Comparison of ENCODE assay signal across 40 cellular contexts in genomic region chr2:160862226-160862625, GRCh38.
"Had no signal": no experiment of that assay in that cellular context is flagged by ENCODE, and none has a peak within 500 bp of the region (broad histone marks: within the 10 kb centered on the region; RNA-seq: fewer than 3 reads in every experiment).

No MANE protein-coding gene starts in this region.

- H3K4me3 Mint-ChIP-seq: activated naive CD4-positive, alpha-beta T cell treated with anti-CD3 and anti-CD28 coated beads for 36 hours; activated naive CD4-positive, alpha-beta T cell treated with anti-CD3 and anti-CD28 coated beads, Interleukin-2, amount 10 ng/mL, durations not matched to agents 7 days and 5 days; activated naive CD4-positive, alpha-beta T cell treated with anti-CD3 and anti-CD28 coated beads, Interleukin-2, amount 50 U/mL, for 24 hours; activated naive CD8-positive, alpha-beta T cell; activated naive CD8-positive, alpha-beta T cell treated with anti-CD3 and anti-CD28 coated beads for 36 hours; activated naive CD8-positive, alpha-beta T cell treated with anti-CD3 and anti-CD28 coated beads, Interleukin-2, amount 10 ng/mL, durations not matched to agents 7 days and 5 days; activated naive CD8-positive, alpha-beta T cell treated with anti-CD3 and anti-CD28 coated beads, Interleukin-2, amount 50 U/mL, for 24 hours; activated T-cell treated with anti-CD3 and anti-CD28 coated beads, Interleukin-2, amount 50 U/mL, for 24 hours; activated T-cell treated with anti-CD3 and anti-CD28 coated beads, Interleukin-2, amount 50 U/mL, for 4 hours; activated T-cell treated with anti-CD3 and anti-CD28 coated beads, Interleukin-2, amount 50 U/mL, for 72 hours; activated T-helper 1 cell treated with anti-CD3 and anti-CD28 coated beads, Interleukin-12 subunit alpha, Interleukin-12 subunit beta, Interleukin-2, Interleukin-4 antibody, amounts not matched to agents 30 ng/mL and 10 ng/mL and 1 ng/mL, durations not matched to agents 14 hours and 24 hours and 36 hours; activated T-helper 17 cell treated with anti-CD3 and anti-CD28 coated beads, Interleukin-2, amount 50 U/mL, for 72 hours; brain; central memory CD8-positive, alpha-beta T cell had no signal

- H3K27ac Mint-ChIP-seq: activated naive CD4-positive, alpha-beta T cell treated with anti-CD3 and anti-CD28 coated beads for 36 hours; activated naive CD4-positive, alpha-beta T cell treated with anti-CD3 and anti-CD28 coated beads, Interleukin-2, amount 10 ng/mL, durations not matched to agents 7 days and 5 days; activated naive CD4-positive, alpha-beta T cell treated with anti-CD3 and anti-CD28 coated beads, Interleukin-2, amount 50 U/mL, for 24 hours; activated naive CD4-positive, alpha-beta T cell treated with anti-CD3 and anti-CD28 coated beads, Interleukin-2, amount 50 U/mL, for 72 hours; activated naive CD8-positive, alpha-beta T cell; activated naive CD8-positive, alpha-beta T cell treated with anti-CD3 and anti-CD28 coated beads for 36 hours; activated naive CD8-positive, alpha-beta T cell treated with anti-CD3 and anti-CD28 coated beads, Interleukin-2, amount 10 ng/mL, durations not matched to agents 7 days and 5 days; activated naive CD8-positive, alpha-beta T cell treated with anti-CD3 and anti-CD28 coated beads, Interleukin-2, amount 50 U/mL, for 24 hours; activated T-cell treated with anti-CD3 and anti-CD28 coated beads, Interleukin-2, amount 50 U/mL, for 24 hours; activated T-cell treated with anti-CD3 and anti-CD28 coated beads, Interleukin-2, amount 50 U/mL, for 72 hours; activated T-helper 1 cell treated with anti-CD3 and anti-CD28 coated beads, Interleukin-12 subunit alpha, Interleukin-12 subunit beta, Interleukin-2, Interleukin-4 antibody, amounts not matched to agents 30 ng/mL and 10 ng/mL and 1 ng/mL, durations not matched to agents 14 hours and 24 hours and 36 hours; activated T-helper 17 cell treated with anti-CD3 and anti-CD28 coated beads, Interleukin-2, amount 50 U/mL, for 72 hours; activated T-helper 2 cell treated with anti-CD3 and anti-CD28 coated beads, Interferon-gamma antibody, Interleukin-2, Interleukin-4, amounts not matched to agents 10 μg/mL and 5 μg/mL and 100 μg/mL, durations not matched to agents 14 hours and 24 hours and 36 hours; brain had no signal

- FAIRE-seq: astrocyte, bronchial epithelial cell had no signal

- H3K9me3 ChIP-seq: adrenal gland, ascending aorta, body of pancreas, breast epithelium had no signal

- H3K36me3 ChIP-seq: adrenal gland, ascending aorta, brain microvascular endothelial cell, breast epithelium, cardiac muscle cell had no signal

- ATAC-seq: activated naive CD4-positive, alpha-beta T cell treated with anti-CD3 and anti-CD28 coated beads, Interleukin-2, amount 50 U/mL, for 72 hours; activated naive CD8-positive, alpha-beta T cell treated with anti-CD3 and anti-CD28 coated beads, Interleukin-2, amount 50 U/mL, for 24 hours; activated T-cell treated with anti-CD3 and anti-CD28 coated beads, Interleukin-2, amount 50 U/mL, for 4 hours; activated T-cell treated with anti-CD3 and anti-CD28 coated beads, Interleukin-2, amount 50 U/mL, for 72 hours; activated T-helper 17 cell treated with anti-CD3 and anti-CD28 coated beads, Interleukin-2, amount 50 U/mL, for 72 hours; body of pancreas had no signal

- H3K27me3 ChIP-seq: adrenal gland, ascending aorta, body of pancreas, brain microvascular endothelial cell, breast epithelium, cardiac muscle cell had no signal

- H3K27ac ChIP-seq: adrenal gland, ascending aorta, body of pancreas, brain microvascular endothelial cell, breast epithelium, cardiac muscle cell had no signal

- H3K4me1 Mint-ChIP-seq: activated naive CD4-positive, alpha-beta T cell treated with anti-CD3 and anti-CD28 coated beads, Interleukin-2, amount 10 ng/mL, durations not matched to agents 7 days and 5 days; activated T-helper 17 cell treated with anti-CD3 and anti-CD28 coated beads, Interleukin-2, amount 50 U/mL, for 72 hours; central memory CD8-positive, alpha-beta T cell had no signal

- H3K4me1 ChIP-seq: adrenal gland, ascending aorta, body of pancreas, breast epithelium had no signal

- DNase-seq: activated effector memory CD4-positive, alpha-beta T cell treated with anti-CD3 and anti-CD28 coated beads, Interleukin-2, amount 50 U/mL, for 16 hours; activated effector memory CD4-positive, alpha-beta T cell treated with Interleukin-2 at 50 U/mL for 16 hours; activated gamma-delta T cell; activated gamma-delta T cell treated with Interleukin-2 at 50 U/mL for 16 hours; activated naive CD4-positive, alpha-beta T cell; activated naive CD4-positive, alpha-beta T cell treated with anti-CD3 and anti-CD28 coated beads for 36 hours; activated naive CD4-positive, alpha-beta T cell treated with anti-CD3 and anti-CD28 coated beads, Interleukin-2, amount 10 ng/mL, durations not matched to agents 7 days and 5 days; activated naive CD4-positive, alpha-beta T cell treated with anti-CD3 and anti-CD28 coated beads, Interleukin-2, amount 50 U/mL, for 16 hours; activated naive CD4-positive, alpha-beta T cell treated with Interleukin-2 at 50 U/mL for 16 hours; activated naive CD8-positive, alpha-beta T cell treated with anti-CD3 and anti-CD28 coated beads for 36 hours; activated naive CD8-positive, alpha-beta T cell treated with anti-CD3 and anti-CD28 coated beads, Interleukin-2, amount 10 ng/mL, durations not matched to agents 7 days and 5 days; activated naive CD8-positive, alpha-beta T cell treated with anti-CD3 and anti-CD28 coated beads, Interleukin-2, amount 50 U/mL, for 24 hours; activated T-cell treated with anti-CD3 and anti-CD28 coated beads, Interleukin-2, amount 50 U/mL, for 1 hour; activated T-cell treated with anti-CD3 and anti-CD28 coated beads, Interleukin-2, amount 50 U/mL, for 24 hours; activated T-cell treated with anti-CD3 and anti-CD28 coated beads, Interleukin-2, amount 50 U/mL, for 4 hours; activated T-cell treated with anti-CD3 and anti-CD28 coated beads, Interleukin-2, amount 50 U/mL, for 48 hours; activated T-cell treated with anti-CD3 and anti-CD28 coated beads, Interleukin-2, amount 50 U/mL, for 72 hours; adrenal gland; amniotic stem cell; amygdala; anterior cingulate cortex; aorta; body of pancreas; brain microvascular endothelial cell; caudate nucleus; central memory CD4-positive, alpha-beta T cell; cerebellar nuclear complex had no signal

- H3K9me3 Mint-ChIP-seq: activated naive CD4-positive, alpha-beta T cell treated with anti-CD3 and anti-CD28 coated beads for 36 hours; activated naive CD4-positive, alpha-beta T cell treated with anti-CD3 and anti-CD28 coated beads, Interleukin-2, amount 10 ng/mL, durations not matched to agents 7 days and 5 days; activated naive CD4-positive, alpha-beta T cell treated with anti-CD3 and anti-CD28 coated beads, Interleukin-2, amount 50 U/mL, for 24 hours; activated naive CD4-positive, alpha-beta T cell treated with anti-CD3 and anti-CD28 coated beads, Interleukin-2, amount 50 U/mL, for 72 hours; activated naive CD8-positive, alpha-beta T cell treated with anti-CD3 and anti-CD28 coated beads for 36 hours; activated naive CD8-positive, alpha-beta T cell treated with anti-CD3 and anti-CD28 coated beads, Interleukin-2, amount 50 U/mL, for 24 hours; activated T-cell treated with anti-CD3 and anti-CD28 coated beads, Interleukin-2, amount 50 U/mL, for 24 hours; activated T-cell treated with anti-CD3 and anti-CD28 coated beads, Interleukin-2, amount 50 U/mL, for 4 hours; activated T-helper 1 cell treated with anti-CD3 and anti-CD28 coated beads, Interleukin-12 subunit alpha, Interleukin-12 subunit beta, Interleukin-2, Interleukin-4 antibody, amounts not matched to agents 30 ng/mL and 10 ng/mL and 1 ng/mL, durations not matched to agents 14 hours and 24 hours and 36 hours; activated T-helper 17 cell treated with anti-CD3 and anti-CD28 coated beads, Interleukin-2, amount 50 U/mL, for 72 hours; activated T-helper 2 cell treated with anti-CD3 and anti-CD28 coated beads, Interferon-gamma antibody, Interleukin-2, Interleukin-4, amounts not matched to agents 10 μg/mL and 5 μg/mL and 100 μg/mL, durations not matched to agents 14 hours and 24 hours and 36 hours; central memory CD8-positive, alpha-beta T cell had no signal

- H3K4me3 ChIP-seq: adrenal gland, ascending aorta, body of pancreas, breast epithelium, cardiac muscle cell had no signal

- H3K36me3 Mint-ChIP-seq: activated naive CD4-positive, alpha-beta T cell treated with anti-CD3 and anti-CD28 coated beads, Interleukin-2, amount 10 ng/mL, durations not matched to agents 7 days and 5 days; activated naive CD4-positive, alpha-beta T cell treated with anti-CD3 and anti-CD28 coated beads, Interleukin-2, amount 50 U/mL, for 24 hours; activated naive CD4-positive, alpha-beta T cell treated with anti-CD3 and anti-CD28 coated beads, Interleukin-2, amount 50 U/mL, for 72 hours; activated naive CD8-positive, alpha-beta T cell treated with anti-CD3 and anti-CD28 coated beads for 36 hours; activated naive CD8-positive, alpha-beta T cell treated with anti-CD3 and anti-CD28 coated beads, Interleukin-2, amount 10 ng/mL, durations not matched to agents 7 days and 5 days; brain had no signal

- H3K27me3 Mint-ChIP-seq: activated naive CD4-positive, alpha-beta T cell treated with anti-CD3 and anti-CD28 coated beads, Interleukin-2, amount 10 ng/mL, durations not matched to agents 7 days and 5 days; activated naive CD4-positive, alpha-beta T cell treated with anti-CD3 and anti-CD28 coated beads, Interleukin-2, amount 50 U/mL, for 24 hours; activated naive CD8-positive, alpha-beta T cell; activated naive CD8-positive, alpha-beta T cell treated with anti-CD3 and anti-CD28 coated beads for 36 hours; activated naive CD8-positive, alpha-beta T cell treated with anti-CD3 and anti-CD28 coated beads, Interleukin-2, amount 50 U/mL, for 24 hours; activated T-cell treated with anti-CD3 and anti-CD28 coated beads, Interleukin-2, amount 50 U/mL, for 24 hours; activated T-helper 17 cell treated with anti-CD3 and anti-CD28 coated beads, Interleukin-2, amount 50 U/mL, for 72 hours had no signal
